Comparison of ENCODE assay signal across 7 cellular contexts in the genomic region with DNA sequence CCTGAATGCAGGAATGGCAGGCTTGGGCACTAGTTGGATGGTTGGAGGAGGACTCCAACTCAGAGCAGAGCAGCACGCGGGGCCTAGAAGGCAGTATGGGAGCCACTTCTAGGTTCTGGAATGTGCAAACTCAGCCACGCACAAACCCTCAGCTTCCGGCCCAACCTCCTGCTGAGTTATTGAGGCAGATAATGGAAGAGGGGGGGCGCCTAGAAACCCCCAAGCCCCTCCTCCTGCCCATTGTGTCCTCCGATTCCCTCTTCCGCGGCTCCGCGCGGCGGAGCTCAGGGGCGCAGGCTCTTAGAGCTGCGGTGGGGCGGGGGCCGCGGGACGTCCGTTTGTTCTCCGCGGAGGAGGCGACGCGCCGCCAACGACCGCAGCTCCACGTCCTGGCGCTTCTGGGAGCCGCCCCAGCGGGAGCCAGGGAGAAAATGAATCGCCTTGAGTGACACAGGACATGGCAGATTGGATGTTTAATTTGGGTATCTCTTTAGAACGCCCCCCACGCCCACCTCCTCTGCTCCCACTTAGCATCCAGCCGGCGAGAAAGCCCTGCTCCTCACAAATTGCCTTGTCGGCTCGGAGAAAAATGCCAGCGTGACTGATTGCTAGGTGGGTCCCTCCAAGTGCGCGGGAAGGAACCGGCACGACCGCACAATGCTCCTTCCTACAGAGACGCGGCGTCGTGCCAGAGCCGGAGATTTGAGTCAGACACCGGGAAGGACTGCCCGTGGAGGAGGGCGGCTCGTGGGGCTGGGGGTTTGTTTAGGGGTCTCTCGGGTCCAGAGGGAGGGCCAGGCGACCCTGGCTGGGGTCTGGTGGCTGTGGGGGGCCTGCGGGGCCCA.
A peak's percentile ranks its signal among the peaks of the same experiment; 100 is the strongest.
DNase-seq lines count a peak whose midpoint lies in the region; ATAC-seq and TF ChIP-seq lines count a peak whose summit lies in the region.

No MANE protein-coding gene starts in this region.

- ATAC-seq in GM23338 (peak; percentile 88), heart left ventricle (peak in 3 of 4 donors; percentile 52 to 53 (median 52)), GM21825 (IDR thresholded peaks at IDR 0.05; ENCODE audit: unreplicated experiment) (no peak)

- peaks cover 4% of the 10 kb centered on the region; the same call in 1 of the 2 replicates for H3F3A ChIP-seq in GM23338 (replicated peaks; ENCODE audit: low read depth)

- H3K36me3 Mint-ChIP-seq in GM23338 (ENCODE audit: low read depth) (peaks cover 25% of the 10 kb centered on the region), osteocyte (ENCODE audit: unreplicated experiment) (no peaks in the 10 kb centered on the region)
- no peaks in the 10 kb centered on the region for H3K36me3 Mint-ChIP-seq in activated T-helper 2 cell treated with anti-CD3 and anti-CD28 coated beads, Interferon-gamma antibody, Interleukin-2, Interleukin-4, amounts not matched to agents 10 μg/mL and 5 μg/mL and 100 μg/mL, durations not matched to agents 14 hours and 24 hours and 36 hours (ENCODE audit: low read depth)

- WGBS in heart left ventricle, 4 donors, result 0 to 1% (median 1%) methylated on average over 48 to 56 of the region's 56 CpGs

- 0 out of 4 replicates have a peak, but pooled peaks of 1 of the 2 experiments have one; percentile 7 for TF ChIP-seq CTCF in GM23338 (conservative IDR thresholded peaks at IDR 0.05; ENCODE audit: low read depth in 2 of 2)
- TF ChIP-seq CTCF in heart left ventricle (IDR thresholded peaks at IDR 0.05), result no peak
- TF ChIP-seq CTCF in osteocyte (IDR thresholded peaks at IDR 0.05), result no peak

- H3K36me3 ChIP-seq in GM23338 (ENCODE audit: insufficient read depth) (no peaks in the 10 kb centered on the region), heart left ventricle (no peaks in the 10 kb centered on the region)

- peak overlapping the region; percentile 83 for H2AFZ ChIP-seq in GM23338

- H3K4me3 ChIP-seq in GM23338 (peak overlapping the region; percentile 72), heart left ventricle (peak overlapping the region; percentile 30 to 56 (median 42))

- H3K4me3 Mint-ChIP-seq in GM23338 (peak overlapping the region; percentile 74), osteocyte (ENCODE audit: unreplicated experiment) (peak overlapping the region; percentile 76)
- H3K4me3 Mint-ChIP-seq in activated T-helper 2 cell treated with anti-CD3 and anti-CD28 coated beads, Interferon-gamma antibody, Interleukin-2, Interleukin-4, amounts not matched to agents 10 μg/mL and 5 μg/mL and 100 μg/mL, durations not matched to agents 14 hours and 24 hours and 36 hours (ENCODE audit: low read depth), result peak overlapping the region; percentile 33

- peaks cover 8% of the 10 kb centered on the region for H3K4me1 ChIP-seq in GM23338 (ENCODE audit: insufficient read depth)
- H3K4me1 ChIP-seq in heart left ventricle, result peaks cover 0 to 17% (median 12%) of the 10 kb centered on the region in 12 donors

- H3K9me3 ChIP-seq in heart left ventricle, result peaks cover 0 to 7% (median 0%) of the 10 kb centered on the region in 12 donors

- H3K27ac ChIP-seq in GM23338 (ENCODE audit: low read depth) (0 out of 2 replicates have a peak overlapping the region, but pooled peaks have one; percentile 74), heart left ventricle (no peak overlapping the region)

- peaks cover 30% of the 10 kb centered on the region for H3K27me3 Mint-ChIP-seq in GM23338 (ENCODE audit: insufficient read depth, low read depth, poor library complexity)
- H3K27me3 Mint-ChIP-seq in activated T-helper 2 cell treated with anti-CD3 and anti-CD28 coated beads, Interferon-gamma antibody, Interleukin-2, Interleukin-4, amounts not matched to agents 10 μg/mL and 5 μg/mL and 100 μg/mL, durations not matched to agents 14 hours and 24 hours and 36 hours (ENCODE audit: low read depth), result peaks cover 57% of the 10 kb centered on the region
- H3K27me3 Mint-ChIP-seq in osteocyte (ENCODE audit: unreplicated experiment), result peaks cover 4% of the 10 kb centered on the region

- intact Hi-C loops in activated T-helper 2 cell treated with anti-CD3 and anti-CD28 coated beads, Interferon-gamma antibody, Interleukin-2, Interleukin-4, amounts not matched to agents 10 μg/mL and 5 μg/mL and 100 μg/mL, durations not matched to agents 14 hours and 24 hours and 36 hours (cut with micrococcal nuclease), result no loop called here
- intact Hi-C loops in heart left ventricle (cut with DNase I), result no loop called here

- H3K4me2 ChIP-seq in GM23338, result peak overlapping the region; percentile 93

- peaks cover 39% of the 10 kb centered on the region for H3K9me3 Mint-ChIP-seq in GM23338
- no peaks in the 10 kb centered on the region for H3K9me3 Mint-ChIP-seq in activated T-helper 2 cell treated with anti-CD3 and anti-CD28 coated beads, Interferon-gamma antibody, Interleukin-2, Interleukin-4, amounts not matched to agents 10 μg/mL and 5 μg/mL and 100 μg/mL, durations not matched to agents 14 hours and 24 hours and 36 hours
- no peaks in the 10 kb centered on the region for H3K9me3 Mint-ChIP-seq in osteocyte (ENCODE audit: unreplicated experiment)

- peaks cover 5% of the 10 kb centered on the region; the same call in 1 of the 2 replicates for H3K9me2 ChIP-seq in GM23338 (ENCODE audit: insufficient read depth)

- H3K27ac Mint-ChIP-seq in GM23338 (peak overlapping the region; percentile 75), osteocyte (ENCODE audit: unreplicated experiment) (no peak overlapping the region)
- no peak overlapping the region for H3K27ac Mint-ChIP-seq in activated T-helper 2 cell treated with anti-CD3 and anti-CD28 coated beads, Interferon-gamma antibody, Interleukin-2, Interleukin-4, amounts not matched to agents 10 μg/mL and 5 μg/mL and 100 μg/mL, durations not matched to agents 14 hours and 24 hours and 36 hours

- peak; percentile 95 for DNase-seq in GM23338 (ENCODE audit: low spot score)
- peak; percentile 21 for DNase-seq in NCI-H2081 treated with DMSO at 0.1 percent for 48 hours (lab: John Stamatoyannopoulos, UW)
- no peak for DNase-seq in activated T-helper 2 cell treated with anti-CD3 and anti-CD28 coated beads, Interferon-gamma antibody, Interleukin-2, Interleukin-4, amounts not matched to agents 10 μg/mL and 5 μg/mL and 100 μg/mL, durations not matched to agents 14 hours and 24 hours and 36 hours (ENCODE audit: low spot score)
- peak in 3 of 5 donors; percentile 19 to 67 (median 39) for DNase-seq in heart left ventricle
- no peak for DNase-seq in osteocyte (ENCODE audit: extremely low spot score, unreplicated experiment)
- no peak for DNase-seq in stimulated activated CD4-positive, alpha-beta T cell treated with anti-CD3 and anti-CD28 coated beads, Interleukin-1b, Interleukin-23, amount 100 ng/mL, for 48 hours

- H3K27me3 ChIP-seq in GM23338 (ENCODE audit: insufficient read depth) (peaks cover 18% of the 10 kb centered on the region), heart left ventricle (peaks cover 11 to 45% (median 22%) of the 10 kb centered on the region in 9 donors)

- H4K20me1 ChIP-seq in GM23338 (replicated peaks; ENCODE audit: insufficient read depth), result no peaks in the 10 kb centered on the region

- TF ChIP-seq POLR2A in heart left ventricle (IDR thresholded peaks at IDR 0.05), result no peak

- H3K4me1 Mint-ChIP-seq in GM23338, result peaks cover 5% of the 10 kb centered on the region; the same call in 2 of the 3 replicates
- H3K4me1 Mint-ChIP-seq in activated T-helper 2 cell treated with anti-CD3 and anti-CD28 coated beads, Interferon-gamma antibody, Interleukin-2, Interleukin-4, amounts not matched to agents 10 μg/mL and 5 μg/mL and 100 μg/mL, durations not matched to agents 14 hours and 24 hours and 36 hours (ENCODE audit: low read depth), result peaks cover 7% of the 10 kb centered on the region
- peaks cover 12% of the 10 kb centered on the region for H3K4me1 Mint-ChIP-seq in osteocyte (ENCODE audit: unreplicated experiment)

- no peaks in the 10 kb centered on the region for H3K79me2 ChIP-seq in GM23338 (replicated peaks; ENCODE audit: insufficient read depth)

TF ChIP-seq in GM23338, 12 proteins besides CTCF, POLR2A, EP300 and RAD21 (continues in another document):
- no peak for TF ChIP-seq ZNF331 (CRISPR knock-in tag; IDR thresholded peaks at IDR 0.05; ENCODE audit: low read depth)
- TF ChIP-seq, protein P1, sequence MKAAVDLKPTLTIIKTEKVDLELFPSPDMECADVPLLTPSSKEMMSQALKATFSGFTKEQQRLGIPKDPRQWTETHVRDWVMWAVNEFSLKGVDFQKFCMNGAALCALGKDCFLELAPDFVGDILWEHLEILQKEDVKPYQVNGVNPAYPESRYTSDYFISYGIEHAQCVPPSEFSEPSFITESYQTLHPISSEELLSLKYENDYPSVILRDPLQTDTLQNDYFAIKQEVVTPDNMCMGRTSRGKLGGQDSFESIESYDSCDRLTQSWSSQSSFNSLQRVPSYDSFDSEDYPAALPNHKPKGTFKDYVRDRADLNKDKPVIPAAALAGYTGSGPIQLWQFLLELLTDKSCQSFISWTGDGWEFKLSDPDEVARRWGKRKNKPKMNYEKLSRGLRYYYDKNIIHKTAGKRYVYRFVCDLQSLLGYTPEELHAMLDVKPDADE (IDR thresholded peaks at IDR 0.05), result no peak; the same call in 1 of the 2 replicates
- no peak for TF ChIP-seq NANOG (IDR thresholded peaks at IDR 0.05; ENCODE audit: borderline replicate concordance)
- peak; percentile 41; the same call in 1 of the 2 replicates for TF ChIP-seq POLR2AphosphoS5 (IDR thresholded peaks at IDR 0.05; ENCODE audit: low read depth)
- TF ChIP-seq STAT1 (IDR thresholded peaks at IDR 0.05; ENCODE audit: unreplicated experiment), result no peak
- no peak for TF ChIP-seq EZH2phosphoT487 (IDR thresholded peaks at IDR 0.05; ENCODE audit: unreplicated experiment)
- TF ChIP-seq CREB1 (CRISPR knock-in tag; IDR thresholded peaks at IDR 0.05; ENCODE audit: low read depth), result no peak

Comparison
In these comparisons a context has a peak if more than half of its experiments do, and no peak if none do; other contexts are left out.
1. DNase-seq: peak in GM23338 (single experiment), NCI-H2081 treated with DMSO at 0.1 percent for 48 hours (single experiment) and heart left ventricle (3 of 5); none in activated T-helper 2 cell treated with anti-CD3 and anti-CD28 coated beads, Interferon-gamma antibody, Interleukin-2, Interleukin-4, amounts not matched to agents 10 μg/mL and 5 μg/mL and 100 μg/mL, durations not matched to agents 14 hours and 24 hours and 36 hours (single experiment), osteocyte (single experiment) and stimulated activated CD4-positive, alpha-beta T cell treated with anti-CD3 and anti-CD28 coated beads, Interleukin-1b, Interleukin-23, amount 100 ng/mL, for 48 hours (single experiment).
2. Peak in every context shown above with its lines, with median percentiles within 50 percentile points of each other: H3K4me3 Mint-ChIP-seq.